In the genomic region with DNA sequence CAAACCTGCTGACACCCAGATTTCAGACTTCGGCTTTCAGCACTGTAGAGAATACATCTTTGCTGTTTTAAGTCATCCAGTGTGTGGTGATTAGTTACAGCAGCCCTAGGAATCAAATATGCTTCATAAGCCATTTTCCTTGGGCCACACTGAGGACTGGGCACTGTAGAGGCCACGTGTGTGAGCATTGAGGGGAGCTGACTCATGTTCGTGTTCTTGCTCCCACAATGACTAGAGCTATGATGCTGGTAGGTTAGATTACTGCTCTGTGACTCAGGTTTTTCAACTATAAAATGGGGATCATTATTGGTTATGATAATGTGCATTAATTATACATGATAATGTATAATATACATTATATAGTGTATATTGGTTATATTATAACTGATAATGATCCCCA, we compare ENCODE assay signal across 16 cellular contexts.
DNase-seq lines count a peak whose midpoint lies in the region; FAIRE-seq and TF ChIP-seq lines count a peak whose summit lies in the region.
"Had no signal": no experiment of that assay in that cellular context is flagged by ENCODE, and none has a peak within 500 bp of the region (broad histone marks: within the 10 kb centered on the region; RNA-seq: fewer than 3 reads in every experiment).

No MANE protein-coding gene starts in this region.

- no peak for FAIRE-seq in astrocyte (lab: Jason Lieb, UNC)
- FAIRE-seq: A549, RCC 7860 had no signal

- no peak overlapping the region for H3K4me2 ChIP-seq in astrocyte (ENCODE audit: low read length)
- H3K4me2 ChIP-seq: A549 had no signal

- no peak overlapping the region for H3K4me3 Mint-ChIP-seq in astrocyte (ENCODE audit: unreplicated experiment)
- H3K4me3 Mint-ChIP-seq: CD4-positive, CD25-positive, alpha-beta regulatory T cell had no signal

- no peak overlapping the region for H3K27ac Mint-ChIP-seq in astrocyte (ENCODE audit: unreplicated experiment)
- H3K27ac Mint-ChIP-seq: CD4-positive, CD25-positive, alpha-beta regulatory T cell had no signal

- TF ChIP-seq CTCF in astrocyte (IDR thresholded peaks at IDR 0.05; ENCODE audit: insufficient read depth, low read depth, low read length), result no peak

- H3K27me3 Mint-ChIP-seq in astrocyte (ENCODE audit: low read depth, unreplicated experiment), result peaks cover 6% of the 10 kb centered on the region

- no peaks in the 10 kb centered on the region for H3K36me3 ChIP-seq in astrocyte (ENCODE audit: insufficient read depth, low read length)

- no peaks in the 10 kb centered on the region for H4K20me1 ChIP-seq in astrocyte (ENCODE audit: insufficient read depth, low read length)

- no peaks in the 10 kb centered on the region for H3K9me3 ChIP-seq in astrocyte (ENCODE audit: insufficient read depth, low read depth, low read length)
- H3K9me3 ChIP-seq: A549 had no signal

- DNase-seq in Daoy (ENCODE audit: low read depth) (peak; percentile 60), HT1080 (ENCODE audit: low read depth) (peak; percentile 25), astrocyte (ENCODE audit: low read depth) (peak; percentile 29), iris pigment epithelial cell (ENCODE audit: low read depth) (peak; percentile 31), G401 (ENCODE audit: low spot score) (no peak), HuH-7.5 (ENCODE audit: low spot score) (no peak)
- no peak for DNase-seq in stimulated activated naive CD4-positive, alpha-beta T cell treated with Interleukin-2 at 50 U/mL for 16 hours (lab: John Stamatoyannopoulos, UW)
- no peak for DNase-seq in stimulated activated CD4-positive, alpha-beta T cell treated with anti-CD3 and anti-CD28 coated beads, Interleukin-4, amount 100 ng/mL, for 24 hours
- DNase-seq: Calu3; CD4-positive, CD25-positive, alpha-beta regulatory T cell; NCI-H1417 treated with DMSO at 0.1 percent for 48 hours; NCI-H2029; NCI-H510A treated with DMSO at 0.1 percent for 48 hours; SIG-M5 had no signal

- no peak overlapping the region for H3K4me3 ChIP-seq in astrocyte (ENCODE audit: insufficient read depth, low read depth, low read length)
- H3K4me3 ChIP-seq: A549 had no signal

- peaks cover 8% of the 10 kb centered on the region for H3K9me3 Mint-ChIP-seq in astrocyte (ENCODE audit: unreplicated experiment)

- no peaks in the 10 kb centered on the region for H3K27me3 ChIP-seq in astrocyte (ENCODE audit: insufficient read depth, low read length)

- H3K36me3 Mint-ChIP-seq in astrocyte (ENCODE audit: low read depth, unreplicated experiment), result peaks cover 2% of the 10 kb centered on the region
- H3K36me3 Mint-ChIP-seq: CD4-positive, CD25-positive, alpha-beta regulatory T cell had no signal

- H3K79me2 ChIP-seq in astrocyte (ENCODE audit: insufficient read depth, low read length), result no peaks in the 10 kb centered on the region

- no peak overlapping the region for H2AFZ ChIP-seq in astrocyte (ENCODE audit: low read depth, low read length)

- no peak overlapping the region for H3K9ac ChIP-seq in astrocyte (ENCODE audit: low read length)

- H3K4me1 Mint-ChIP-seq in astrocyte (ENCODE audit: low read depth, unreplicated experiment), result no peaks in the 10 kb centered on the region
- H3K4me1 Mint-ChIP-seq: CD4-positive, CD25-positive, alpha-beta regulatory T cell had no signal

- in situ Hi-C loops in G401 (cut with HindIII; ENCODE audit: low sequenced_read_pairs), result no loop called here

- no peaks in the 10 kb centered on the region for H3K4me1 ChIP-seq in astrocyte (ENCODE audit: insufficient read depth, low read length)
- H3K4me1 ChIP-seq: A549 had no signal

- H3K27ac ChIP-seq in astrocyte (ENCODE audit: low read depth, low read length), result no peak overlapping the region
- H3K27ac ChIP-seq: A549 had no signal

Comparison
In these comparisons a context has a peak if more than half of its experiments do, and no peak if none do; other contexts are left out.
1. DNase-seq: peak in Daoy (single experiment), HT1080 (single experiment), astrocyte (single experiment) and iris pigment epithelial cell (single experiment); none in G401 (single experiment), stimulated activated naive CD4-positive, alpha-beta T cell treated with Interleukin-2 at 50 U/mL for 16 hours (single experiment), stimulated activated CD4-positive, alpha-beta T cell treated with anti-CD3 and anti-CD28 coated beads, Interleukin-4, amount 100 ng/mL, for 24 hours (single experiment) and HuH-7.5 (single experiment).